ENCODE assay signal across 11 cellular contexts in the genomic region with DNA sequence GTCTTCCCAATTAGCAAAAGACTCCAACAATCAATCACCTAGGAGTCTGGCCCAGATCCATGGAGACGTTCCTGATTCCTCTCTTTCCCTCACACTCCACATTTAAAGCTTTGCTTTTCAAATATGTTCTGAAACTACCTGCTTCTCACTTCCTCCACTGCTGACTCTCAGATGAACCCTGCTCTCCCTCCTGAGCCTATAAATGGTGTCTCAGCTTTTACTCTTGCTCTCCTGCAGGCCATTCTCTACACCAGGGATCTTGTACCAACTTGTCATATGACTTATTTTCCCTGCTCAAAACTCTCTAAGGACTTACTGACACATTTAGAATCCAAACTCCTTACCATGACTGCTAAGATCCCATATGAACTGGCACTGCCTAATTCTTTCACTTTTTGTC.
A peak's percentile ranks its signal among the peaks of the same experiment; 100 is the strongest.
DNase-seq lines count a peak whose midpoint lies in the region; ATAC-seq lines count a peak whose summit lies in the region.
"Had no signal": no experiment of that assay in that cellular context is flagged by ENCODE, and none has a peak within 500 bp of the region (broad histone marks: within the 10 kb centered on the region; RNA-seq: fewer than 3 reads in every experiment).

No MANE protein-coding gene starts in this region.

- no peaks in the 10 kb centered on the region for H3K36me3 ChIP-seq in SK-N-MC (ENCODE audit: insufficient read depth, low read length)
- H3K36me3 ChIP-seq in H7 (replicated peaks; ENCODE audit: control insufficient read depth, insufficient read depth, low read length), result no peaks in the 10 kb centered on the region

- H3K4me3 ChIP-seq in SK-N-MC, result peak overlapping the region; percentile 57; the same call in 1 of the 2 replicates
- no peak overlapping the region for H3K4me3 ChIP-seq in H7 (ENCODE audit: insufficient read depth, low read depth, low read length)

- H3K9me3 ChIP-seq in SK-N-MC (ENCODE audit: low read depth, low read length), result no peaks in the 10 kb centered on the region

- ATAC-seq in GM18519 (IDR thresholded peaks at IDR 0.05; ENCODE audit: low FRiP score, unreplicated experiment) (peak; percentile 43), GM21515 (IDR thresholded peaks at IDR 0.05; ENCODE audit: unreplicated experiment) (peak; percentile 70), HG03066 (IDR thresholded peaks at IDR 0.05; ENCODE audit: low read depth, unreplicated experiment) (peak; percentile 53)

- H3K27me3 ChIP-seq in H7 (ENCODE audit: control insufficient read depth, insufficient read depth, low read length), result no peaks in the 10 kb centered on the region

- H3K9ac ChIP-seq in SK-N-MC (ENCODE audit: insufficient read length), result no peak overlapping the region

- no peak for DNase-seq in SK-N-MC (ENCODE audit: low read depth, low spot score)
- DNase-seq in DMS114 treated with DMSO at 0.1 percent for 48 hours (lab: John Stamatoyannopoulos, UW; ENCODE audit: unreplicated experiment), result no peak
- no peak for DNase-seq in stimulated activated CD4-positive, alpha-beta T cell treated with anti-CD3 and anti-CD28 coated beads, Interleukin-4, amount 100 ng/mL, for 4 hours
- DNase-seq in H7, result no peak
- DNase-seq in superior temporal gyrus (ENCODE audit: extremely low spot score), result no peak
- DNase-seq: effector CD8-positive, alpha-beta T cell; small intestine; stimulated activated naive CD4-positive, alpha-beta T cell had no signal

- H3K27ac ChIP-seq in SK-N-MC, result peak overlapping the region; percentile 95
